31 cellular contexts compared by ENCODE assay signal in the genomic region with DNA sequence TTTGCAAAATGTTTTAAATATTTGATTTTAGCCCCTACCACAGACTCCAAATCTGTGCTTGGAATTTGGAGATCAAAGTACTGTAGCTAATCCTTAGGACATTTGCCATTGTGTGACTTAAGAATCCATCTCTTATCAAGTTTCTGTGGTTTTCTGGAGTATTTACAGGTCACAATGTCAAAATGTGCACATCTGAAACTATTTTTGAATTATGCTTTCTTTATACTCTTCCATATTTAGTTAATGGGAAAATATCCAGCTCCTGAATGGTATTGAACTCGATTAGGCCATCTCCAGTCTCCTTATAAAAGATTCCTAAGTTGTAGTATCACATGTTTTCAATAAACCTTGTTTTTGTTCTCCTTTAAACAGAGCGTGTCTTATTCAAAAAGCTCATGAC.
A peak's percentile ranks its signal among the peaks of the same experiment; 100 is the strongest.
DNase-seq lines count a peak whose midpoint lies in the region; ATAC-seq, FAIRE-seq and TF ChIP-seq lines count a peak whose summit lies in the region.
"Had no signal": no experiment of that assay in that cellular context is flagged by ENCODE, and none has a peak within 500 bp of the region (broad histone marks: within the 10 kb centered on the region; RNA-seq: fewer than 3 reads in every experiment).

No MANE protein-coding gene starts in this region.

- FAIRE-seq in GM19239 (lab: Jason Lieb, UNC): peak; percentile 60
- FAIRE-seq: G401.6 had no signal

- CTCF ChIA-PET in SK-N-SH (lab: Yijun Ruan, JAX): interaction anchor here (1.0 kb wide), 1 partner anchor 48 kb away, joined by 3 read pairs; no protein-coding TSS in a partner anchor

- no peaks in the 10 kb centered on the region for H3K36me3 ChIP-seq in SK-N-SH (replicated peaks in 1 of 2; ENCODE audit: control insufficient read depth in 1 of 2, insufficient read depth in 2 of 2, low read length in 1 of 2)
- H3K36me3 ChIP-seq: left ventricle myocardium inferior, neutrophil, upper lobe of left lung, WERI-Rb-1 had no signal

- 18% methylated on average over 2 of the region's 2 CpGs for WGBS in SK-N-SH (ENCODE audit: low lambda C conversion rate)

- H3K9me3 ChIP-seq in SK-N-SH: no peaks in the 10 kb centered on the region; the same call in 1 of the 2 replicates
- H3K9me3 ChIP-seq: Caco-2, neutrophil, upper lobe of left lung had no signal

- H4K20me1 ChIP-seq in SK-N-SH (ENCODE audit: insufficient read depth): no peaks in the 10 kb centered on the region

- POLR2A ChIA-PET in SK-N-SH (lab: Yijun Ruan, JAX): no interaction called here

- no peaks in the 10 kb centered on the region; the same call in 1 of the 2 replicates for H3K79me2 ChIP-seq in SK-N-SH (ENCODE audit: insufficient read depth)

- H3K4me3 ChIP-seq in SK-N-SH (ENCODE audit: low read depth in 2 of 2, low read length in 1 of 2): no peak overlapping the region
- H3K4me3 ChIP-seq: coronary artery, left ventricle myocardium inferior, upper lobe of left lung had no signal

- H3K27ac ChIP-seq in SK-N-SH (ENCODE audit: low read depth in 2 of 2, low read length in 1 of 2): peak overlapping the region; percentile 24 to 69; a peak in 2 of 4 replicates
- H3K27ac ChIP-seq: coronary artery, epithelial cell of prostate, HL-60, left ventricle myocardium inferior, neutrophil, upper lobe of left lung, WERI-Rb-1 had no signal

- H3K9ac ChIP-seq in SK-N-SH: no peak overlapping the region

- TF ChIP-seq RAD21 in SK-N-SH (IDR thresholded peaks at IDR 0.05; ENCODE audit: low read length): no peak

- TF ChIP-seq CTCF in SK-N-SH (IDR thresholded peaks at IDR 0.05): no peak

- no peak overlapping the region for H2AFZ ChIP-seq in SK-N-SH (ENCODE audit: low read depth)

- ATAC-seq in GM21423 (IDR thresholded peaks at IDR 0.05; ENCODE audit: unreplicated experiment): no peak
- ATAC-seq: stimulated activated effector memory CD8-positive, alpha-beta T cell treated with anti-CD3 and anti-CD28 coated beads, Interleukin-12 subunit alpha, Interleukin-12 subunit beta, amount 100 ng/mL, for 72 hours had no signal

- no peaks in the 10 kb centered on the region for H3K9me2 ChIP-seq in SK-N-SH

- DNase-seq in GM19239 (ENCODE audit: insufficient read length, low spot score) (no peak), SK-N-SH (no peak), fibroblast of gingiva (ENCODE audit: low read depth) (peak; percentile 18), non-pigmented ciliary epithelial cell (ENCODE audit: low read depth) (peak; percentile 35), NCI-H146 (lab: John Stamatoyannopoulos, UW) (no peak), putamen (ENCODE audit: low spot score) (no peak)
- DNase-seq in stimulated activated naive CD4-positive, alpha-beta T cell (lab: John Stamatoyannopoulos, UW): no peak
- DNase-seq: activated CD4-positive, alpha-beta T cell treated with anti-CD3 and anti-CD28 coated beads for 48 hours; anterior cingulate cortex; Caco-2; DMS53; effector memory CD4-positive, alpha-beta T cell; H7; islet precursor cell; left ventricle myocardium inferior; mesenchymal stem cell; MV-4-11; NCI-H446 treated with DMSO at 0.1 percent for 48 hours; NCI-H774; SIG-M5; stimulated activated CD4-positive, alpha-beta T cell treated with anti-CD3 and anti-CD28 coated beads, Interleukin-15, amount 100 ng/mL, for 24 hours; T1000; upper lobe of left lung; WERI-Rb-1 had no signal

- H3K4me1 ChIP-seq in SK-N-SH (ENCODE audit: control insufficient read depth in 1 of 2, insufficient read depth in 2 of 2, low read depth in 1 of 2, low read length in 1 of 2): peaks cover 0 to 8% of the 10 kb centered on the region in 2 experiments; a peak in 2 of 4 replicates
- H3K4me1 ChIP-seq: left ventricle myocardium inferior, upper lobe of left lung had no signal

- 0 out of 4 replicates have a peak, but pooled peaks of 1 of the 2 experiments have one; percentile 37 for TF ChIP-seq EP300 in SK-N-SH (IDR thresholded peaks at IDR 0.05; ENCODE audit: borderline replicate concordance in 1 of 2, low read depth in 1 of 2, low read length in 1 of 2)

- peaks cover 5% of the 10 kb centered on the region for H3F3A ChIP-seq in SK-N-SH (replicated peaks; ENCODE audit: insufficient read depth)

- H3K27me3 ChIP-seq in SK-N-SH (ENCODE audit: insufficient read depth): no peaks in the 10 kb centered on the region
- H3K27me3 ChIP-seq: neutrophil, upper lobe of left lung had no signal

- no peak overlapping the region for H3K4me2 ChIP-seq in SK-N-SH

TF ChIP-seq in SK-N-SH, 30 proteins besides CTCF, POLR2A, EP300 and RAD21:
- 0 out of 2 replicates have a peak, but pooled peaks have one; percentile 15 for TF ChIP-seq RXRA (IDR thresholded peaks at IDR 0.05; ENCODE audit: borderline replicate concordance, low read depth)
- peak; percentile 75 for TF ChIP-seq TCF12 (IDR thresholded peaks at IDR 0.05)
- TF ChIP-seq SMC3 (IDR thresholded peaks at IDR 0.05; ENCODE audit: low read depth, low read length): no peak
- TF ChIP-seq NFIC (IDR thresholded peaks at IDR 0.05; ENCODE audit: borderline replicate concordance): peak; percentile 39; the same call in 1 of the 2 replicates
- TF ChIP-seq, protein P1, sequence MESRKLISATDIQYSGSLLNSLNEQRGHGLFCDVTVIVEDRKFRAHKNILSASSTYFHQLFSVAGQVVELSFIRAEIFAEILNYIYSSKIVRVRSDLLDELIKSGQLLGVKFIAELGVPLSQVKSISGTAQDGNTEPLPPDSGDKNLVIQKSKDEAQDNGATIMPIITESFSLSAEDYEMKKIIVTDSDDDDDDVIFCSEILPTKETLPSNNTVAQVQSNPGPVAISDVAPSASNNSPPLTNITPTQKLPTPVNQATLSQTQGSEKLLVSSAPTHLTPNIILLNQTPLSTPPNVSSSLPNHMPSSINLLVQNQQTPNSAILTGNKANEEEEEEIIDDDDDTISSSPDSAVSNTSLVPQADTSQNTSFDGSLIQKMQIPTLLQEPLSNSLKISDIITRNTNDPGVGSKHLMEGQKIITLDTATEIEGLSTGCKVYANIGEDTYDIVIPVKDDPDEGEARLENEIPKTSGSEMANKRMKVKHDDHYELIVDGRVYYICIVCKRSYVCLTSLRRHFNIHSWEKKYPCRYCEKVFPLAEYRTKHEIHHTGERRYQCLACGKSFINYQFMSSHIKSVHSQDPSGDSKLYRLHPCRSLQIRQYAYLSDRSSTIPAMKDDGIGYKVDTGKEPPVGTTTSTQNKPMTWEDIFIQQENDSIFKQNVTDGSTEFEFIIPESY (IDR thresholded peaks at IDR 0.05; ENCODE audit: borderline replicate concordance, low read depth): no peak
- TF ChIP-seq, protein P2, sequence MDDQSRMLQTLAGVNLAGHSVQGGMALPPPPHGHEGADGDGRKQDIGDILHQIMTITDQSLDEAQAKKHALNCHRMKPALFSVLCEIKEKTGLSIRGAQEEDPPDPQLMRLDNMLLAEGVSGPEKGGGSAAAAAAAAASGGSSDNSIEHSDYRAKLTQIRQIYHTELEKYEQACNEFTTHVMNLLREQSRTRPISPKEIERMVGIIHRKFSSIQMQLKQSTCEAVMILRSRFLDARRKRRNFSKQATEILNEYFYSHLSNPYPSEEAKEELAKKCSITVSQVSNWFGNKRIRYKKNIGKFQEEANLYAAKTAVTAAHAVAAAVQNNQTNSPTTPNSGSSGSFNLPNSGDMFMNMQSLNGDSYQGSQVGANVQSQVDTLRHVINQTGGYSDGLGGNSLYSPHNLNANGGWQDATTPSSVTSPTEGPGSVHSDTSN (IDR thresholded peaks at IDR 0.05): peak; percentile 44
- no peak for TF ChIP-seq TAF1 (IDR thresholded peaks at IDR 0.05; ENCODE audit: borderline replicate concordance, low read depth, low read length)
- TF ChIP-seq YY1 (IDR thresholded peaks at IDR 0.05; ENCODE audit: low read depth): no peak
- no peak for TF ChIP-seq MAX (IDR thresholded peaks at IDR 0.05; ENCODE audit: low read depth)
- peak; percentile 46; the same call in 1 of the 2 replicates for TF ChIP-seq TEAD4 (IDR thresholded peaks at IDR 0.05; ENCODE audit: borderline replicate concordance, insufficient read depth)
- peak; percentile 32; the same call in 1 of the 2 replicates for TF ChIP-seq MEF2A (IDR thresholded peaks at IDR 0.05; ENCODE audit: borderline replicate concordance, low read depth)
- TF ChIP-seq, protein P3, sequence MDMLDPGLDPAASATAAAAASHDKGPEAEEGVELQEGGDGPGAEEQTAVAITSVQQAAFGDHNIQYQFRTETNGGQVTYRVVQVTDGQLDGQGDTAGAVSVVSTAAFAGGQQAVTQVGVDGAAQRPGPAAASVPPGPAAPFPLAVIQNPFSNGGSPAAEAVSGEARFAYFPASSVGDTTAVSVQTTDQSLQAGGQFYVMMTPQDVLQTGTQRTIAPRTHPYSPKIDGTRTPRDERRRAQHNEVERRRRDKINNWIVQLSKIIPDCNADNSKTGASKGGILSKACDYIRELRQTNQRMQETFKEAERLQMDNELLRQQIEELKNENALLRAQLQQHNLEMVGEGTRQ (IDR thresholded peaks at IDR 0.05; ENCODE audit: borderline replicate concordance, low read depth, low read length): no peak
- TF ChIP-seq FOXM1 (IDR thresholded peaks at IDR 0.05; ENCODE audit: low read depth): no peak
- no peak for TF ChIP-seq GATA2 (CRISPR knock-in tag; IDR thresholded peaks at IDR 0.05)
- TF ChIP-seq SIN3A (IDR thresholded peaks at IDR 0.05; ENCODE audit: borderline replicate concordance, low read depth, low read length): no peak
- TF ChIP-seq POLR2AphosphoS5 (IDR thresholded peaks at IDR 0.05; ENCODE audit: low read depth, low read length): no peak
- no peak for TF ChIP-seq ELF1 (IDR thresholded peaks at IDR 0.05)
- no peak for TF ChIP-seq RFX5 (IDR thresholded peaks at IDR 0.05; ENCODE audit: low read length)
- no peak for TF ChIP-seq IRF3 (IDR thresholded peaks at IDR 0.05; ENCODE audit: low read depth, low read length)
- no peak for TF ChIP-seq GABPA (IDR thresholded peaks at IDR 0.05; ENCODE audit: low read depth)
- no peak for TF ChIP-seq NRF1 (IDR thresholded peaks at IDR 0.05; ENCODE audit: low read depth, low read length)
- TF ChIP-seq RCOR1 (IDR thresholded peaks at IDR 0.05; ENCODE audit: low read length): no peak
- 0 out of 2 replicates have a peak, but pooled peaks have one; percentile 20 for TF ChIP-seq JUND (IDR thresholded peaks at IDR 0.05)
TF ChIP-seq in SK-N-SH: peak in this region for 7.

Comparison
In these comparisons a context has a peak if more than half of its experiments do, and no peak if none do; other contexts are left out.
1. DNase-seq: peak in fibroblast of gingiva (single experiment) and non-pigmented ciliary epithelial cell (single experiment); none in GM19239 (single experiment), SK-N-SH (single experiment), NCI-H146 (single experiment), stimulated activated naive CD4-positive, alpha-beta T cell (0 of 6) and putamen (single experiment).